ENCODE assay signal across 24 cellular contexts in the genomic region with DNA sequence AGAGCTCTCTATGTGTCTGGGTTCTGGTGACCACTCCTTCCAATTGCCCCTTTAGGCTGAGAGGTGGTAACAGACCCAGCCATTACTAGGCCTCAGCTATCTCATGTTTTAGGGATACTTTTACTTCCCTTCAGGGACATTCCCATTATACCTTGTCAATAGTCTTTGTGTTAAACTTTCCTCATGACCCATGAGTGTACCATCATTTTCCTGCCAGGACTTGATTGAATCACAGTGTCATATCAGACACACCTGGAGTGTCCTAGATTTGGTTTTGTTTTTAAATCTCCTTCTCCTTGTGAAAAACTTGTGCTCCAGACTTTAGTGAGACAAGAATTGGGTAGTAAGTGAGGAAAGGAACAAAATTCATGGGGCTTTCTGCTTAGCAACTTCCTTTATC.
DNase-seq lines count a peak whose midpoint lies in the region; ATAC-seq, FAIRE-seq and TF ChIP-seq lines count a peak whose summit lies in the region.
"Had no signal": no experiment of that assay in that cellular context is flagged by ENCODE, and none has a peak within 500 bp of the region (broad histone marks: within the 10 kb centered on the region; RNA-seq: fewer than 3 reads in every experiment).

No MANE protein-coding gene starts in this region.

- no peaks in the 10 kb centered on the region for H3K79me1 ChIP-seq in trophoblast cell (ENCODE audit: low read length)

- FAIRE-seq in keratinocyte (lab: Jason Lieb, UNC), result peak; percentile 73
- FAIRE-seq: A204.1, G401.6, GM12892, GM19239, H1 had no signal

- H4K20me1 ChIP-seq in mammary epithelial cell (ENCODE audit: insufficient read depth, low read length) (no peaks in the 10 kb centered on the region), keratinocyte (ENCODE audit: control insufficient read depth, extremely low read depth, insufficient read depth, low read length) (no peaks in the 10 kb centered on the region)
- H4K20me1 ChIP-seq: BLaER1 had no signal

- TF ChIP-seq CTCF in mammary epithelial cell (conservative IDR thresholded peaks at IDR 0.05 in 1 of 2, IDR thresholded peaks at IDR 0.05 in 1 of 2; ENCODE audit: extremely low read depth in 1 of 2, insufficient read depth in 1 of 2, low read depth in 1 of 2, low read length in 2 of 2) (no peak), breast epithelium (IDR thresholded peaks at IDR 0.05) (no peak), keratinocyte (optimal IDR thresholded peaks at IDR 0.05 in 1 of 3, IDR thresholded peaks at IDR 0.05 in 1 of 3, conservative IDR thresholded peaks at IDR 0.05 in 1 of 3; ENCODE audit: extremely low read depth in 1 of 3, insufficient read depth in 2 of 3, low read length in 3 of 3) (no peak)

- no peak overlapping the region for H3K4me3 ChIP-seq in mammary epithelial cell (replicated peaks in 1 of 3; ENCODE audit: insufficient read depth in 1 of 3, low read depth in 2 of 3, low read length in 3 of 3)
- H3K4me3 ChIP-seq in breast epithelium, result no peak overlapping the region
- H3K4me3 ChIP-seq in keratinocyte (ENCODE audit: control insufficient read depth in 2 of 3, extremely low read depth in 1 of 3, insufficient read depth in 2 of 3, low read depth in 1 of 3, low read length in 3 of 3), result no peak overlapping the region
- no peak overlapping the region for H3K4me3 ChIP-seq in trophoblast cell (ENCODE audit: low read depth, low read length)
- H3K4me3 ChIP-seq: BLaER1, GM23248 had no signal

- no peak overlapping the region for H4K8ac ChIP-seq in trophoblast cell (ENCODE audit: low read depth, low read length)

- H3K4me1 ChIP-seq in mammary epithelial cell (ENCODE audit: insufficient read depth, low read length) (no peaks in the 10 kb centered on the region), breast epithelium (no peaks in the 10 kb centered on the region), keratinocyte (ENCODE audit: control insufficient read depth, extremely low read depth, insufficient read depth, low read length) (peaks cover 8% of the 10 kb centered on the region), trophoblast cell (ENCODE audit: control insufficient read depth in 1 of 2, insufficient read depth in 2 of 2, low read length in 2 of 2) (peaks cover 3 to 14% of the 10 kb centered on the region in 2 experiments)
- H3K4me1 ChIP-seq: BLaER1 had no signal

- BruUV-seq in mammary epithelial cell (replicated peaks; lab: Mats Ljungman, UMichigan), result no TSS peak

- H2BK5ac ChIP-seq in trophoblast cell (ENCODE audit: low read depth, low read length, poor library complexity), result no peak overlapping the region

- no peak overlapping the region for H3K4ac ChIP-seq in trophoblast cell (ENCODE audit: low read depth, low read length)

- no peak overlapping the region for H4K91ac ChIP-seq in trophoblast cell (ENCODE audit: low read depth, low read length)

- no peaks in the 10 kb centered on the region for H3K9me1 ChIP-seq in keratinocyte (ENCODE audit: control insufficient read depth, extremely low read depth, insufficient read depth, low read length)

- H2AK5ac ChIP-seq in trophoblast cell (ENCODE audit: low read length), result no peak overlapping the region

- no peaks in the 10 kb centered on the region for H3K79me2 ChIP-seq in mammary epithelial cell (ENCODE audit: insufficient read depth, low read length)
- no peaks in the 10 kb centered on the region for H3K79me2 ChIP-seq in keratinocyte (ENCODE audit: control insufficient read depth, insufficient read depth, low read length)
- no peaks in the 10 kb centered on the region for H3K79me2 ChIP-seq in trophoblast cell (ENCODE audit: control insufficient read depth, insufficient read depth, low read length, poor library complexity)

- no peak overlapping the region for H4K12ac ChIP-seq in trophoblast cell (ENCODE audit: low read depth, low read length)

- no peaks in the 10 kb centered on the region for H3K9me3 ChIP-seq in mammary epithelial cell (replicated peaks; ENCODE audit: insufficient read depth, low read length)
- H3K9me3 ChIP-seq in breast epithelium, result no peaks in the 10 kb centered on the region
- no peaks in the 10 kb centered on the region for H3K9me3 ChIP-seq in keratinocyte (ENCODE audit: control insufficient read depth, low read depth, low read length)
- no peaks in the 10 kb centered on the region for H3K9me3 ChIP-seq in trophoblast cell (ENCODE audit: insufficient read depth, low read depth, low read length)
- H3K9me3 ChIP-seq: BLaER1, Caco-2 had no signal

- peak overlapping the region; percentile 61 for H2BK12ac ChIP-seq in trophoblast cell (ENCODE audit: low read length)

- in situ Hi-C loops in mammary epithelial cell (cut with MboI; ENCODE audit: low sequenced_read_pairs in 2 of 2), result no loop called here

- intact Hi-C loops in mammary epithelial cell (cut with micrococcal nuclease) (no loop called here), breast epithelium (cut with DNase I; ENCODE audit: low total_unique reads) (no loop called here)

- H3K18ac ChIP-seq in trophoblast cell (ENCODE audit: low read length), result no peak overlapping the region

- no peak overlapping the region for H3K27ac ChIP-seq in mammary epithelial cell (ENCODE audit: insufficient read depth, low read depth, low read length)
- no peak overlapping the region for H3K27ac ChIP-seq in breast epithelium
- peak overlapping the region; percentile 30 for H3K27ac ChIP-seq in epithelial cell of prostate
- peak overlapping the region; percentile 5 for H3K27ac ChIP-seq in keratinocyte (ENCODE audit: control insufficient read depth, insufficient read depth, low read length)
- no peak overlapping the region for H3K27ac ChIP-seq in trophoblast cell (ENCODE audit: low read depth, low read length)
- H3K27ac ChIP-seq: 22Rv1, BLaER1, C4-2B, GM23248 had no signal

- H3K4me2 ChIP-seq in mammary epithelial cell (ENCODE audit: insufficient read depth, low read depth, low read length) (no peak overlapping the region), keratinocyte (ENCODE audit: control insufficient read depth, extremely low read depth, insufficient read depth, low read depth, low read length) (no peak overlapping the region), trophoblast cell (ENCODE audit: low read length) (no peak overlapping the region)
- H3K4me2 ChIP-seq: BLaER1 had no signal

- H3K36me3 ChIP-seq in mammary epithelial cell (ENCODE audit: insufficient read depth, low read length) (no peaks in the 10 kb centered on the region), breast epithelium (no peaks in the 10 kb centered on the region), keratinocyte (ENCODE audit: control insufficient read depth in 2 of 2, extremely low read depth in 1 of 2, insufficient read depth in 2 of 2, low read length in 2 of 2) (no peaks in the 10 kb centered on the region), trophoblast cell (ENCODE audit: control insufficient read depth in 1 of 2, insufficient read depth in 2 of 2, low read length in 2 of 2) (no peaks in the 10 kb centered on the region)
- H3K36me3 ChIP-seq: BLaER1 had no signal

- H3K14ac ChIP-seq in trophoblast cell (ENCODE audit: low read length), result no peak overlapping the region

- dilution Hi-C loops in mammary epithelial cell (cut with HindIII; ENCODE audit: low sequenced_read_pairs) (no loop called here), keratinocyte (cut with MboI; ENCODE audit: extremely low pct_ligation_motif_present, low sequenced_read_pairs) (no loop called here)

- CTCF ChIA-PET in mammary epithelial cell (lab: Charles Lee; ENCODE audit: low non-redundant PET), result no interaction called here

- no peak overlapping the region for H2BK120ac ChIP-seq in trophoblast cell (ENCODE audit: insufficient read depth, low read length, poor library complexity)

- no peak for TF ChIP-seq POLR2A in breast epithelium (IDR thresholded peaks at IDR 0.05)

- DNase-seq in mammary epithelial cell, result peak; percentile 72
- DNase-seq in breast epithelium (ENCODE audit: low spot score in 2 of 2), result no peak
- peak; percentile 18 for DNase-seq in epithelial cell of prostate (ENCODE audit: low read depth, low spot score)
- peak; percentile 38 for DNase-seq in keratinocyte (ENCODE audit: low read depth, low spot score)
- DNase-seq in trophoblast cell, result no peak
- DNase-seq in NCI-H2227 treated with DMSO at 0.1 percent for 48 hours (lab: John Stamatoyannopoulos, UW), result no peak
- no peak for DNase-seq in middle frontal gyrus (ENCODE audit: extremely low spot score, low spot score)
- DNase-seq: Caco-2; CD4-positive, CD25-positive, alpha-beta regulatory T cell; CD8-positive, alpha-beta T cell; DMS153; DND-41; GM23248; H7; HCEC 1CT had no signal

- H3K23ac ChIP-seq in trophoblast cell (ENCODE audit: low read length), result no peak overlapping the region

- H3K9ac ChIP-seq in mammary epithelial cell (ENCODE audit: insufficient read depth, low read length) (no peak overlapping the region), keratinocyte (ENCODE audit: control insufficient read depth, extremely low read depth, insufficient read depth, low read length) (no peak overlapping the region), trophoblast cell (ENCODE audit: low read length) (no peak overlapping the region)
- H3K9ac ChIP-seq: BLaER1, GM23248 had no signal

- H2AFZ ChIP-seq in mammary epithelial cell (ENCODE audit: low read depth, low read length), result no peak overlapping the region
- peak overlapping the region; percentile 14 for H2AFZ ChIP-seq in keratinocyte (ENCODE audit: control insufficient read depth, low read length)
- no peak overlapping the region for H2AFZ ChIP-seq in trophoblast cell (ENCODE audit: insufficient read depth, low read length, poor library complexity)
- H2AFZ ChIP-seq: GM23248 had no signal

- ATAC-seq in HG02970 (IDR thresholded peaks at IDR 0.05; ENCODE audit: low FRiP score, unreplicated experiment), result no peak
- ATAC-seq: CD8-positive, alpha-beta T cell had no signal

- H3K27me3 ChIP-seq in mammary epithelial cell (ENCODE audit: insufficient read depth, low read length) (no peaks in the 10 kb centered on the region), breast epithelium (no peaks in the 10 kb centered on the region), keratinocyte (ENCODE audit: control insufficient read depth, extremely low read depth, insufficient read depth, low read length) (no peaks in the 10 kb centered on the region), trophoblast cell (ENCODE audit: insufficient read depth, low read length) (no peaks in the 10 kb centered on the region)
- H3K27me3 ChIP-seq: BLaER1 had no signal

Comparison
In these comparisons a context has a peak if more than half of its experiments do, and no peak if none do; other contexts are left out.
1. DNase-seq: peak in mammary epithelial cell (single experiment), epithelial cell of prostate (single experiment) and keratinocyte (single experiment); none in breast epithelium (0 of 2), trophoblast cell (0 of 2), NCI-H2227 treated with DMSO at 0.1 percent for 48 hours (single experiment) and middle frontal gyrus (single experiment).
2. H3K27ac ChIP-seq: peak in epithelial cell of prostate (single experiment) and keratinocyte (single experiment); none in mammary epithelial cell (single experiment), breast epithelium (0 of 2) and trophoblast cell (single experiment).